Comparison of ENCODE assay signal across 19 cellular contexts in genomic region chr1:10250663-10251062, GRCh38. TPM values are rescaled to one million over a fixed set of nuclear protein-coding genes. Genes with fewer than 3 reads are reported as not detected.
DNase-seq lines count a peak whose midpoint lies in the region; ATAC-seq and TF ChIP-seq lines count a peak whose summit lies in the region.
"Had no signal": no experiment of that assay in that cellular context is flagged by ENCODE, and none has a peak within 500 bp of the region (broad histone marks: within the 10 kb centered on the region; RNA-seq: fewer than 3 reads in every experiment).

No MANE protein-coding gene starts in this region.

- no peak overlapping the region for H3K27ac ChIP-seq in thyroid gland
- H3K27ac ChIP-seq: SJCRH30, upper lobe of right lung had no signal

- no peak for TF ChIP-seq POLR2A in thyroid gland (IDR thresholded peaks at IDR 0.05)

- no peaks in the 10 kb centered on the region for H3K9me3 ChIP-seq in T-helper 17 cell (ENCODE audit: control insufficient read depth, low read length, poor library complexity, severe bottlenecking)
- H3K9me3 ChIP-seq in thyroid gland, result no peaks in the 10 kb centered on the region
- H3K9me3 ChIP-seq: SJCRH30, upper lobe of right lung had no signal

- peak; percentile 15 to 46 for DNase-seq in NCI-H526 (lab: John Stamatoyannopoulos, UW)
- no peak for DNase-seq in NCI-H526 treated with DMSO at 0.1 percent for 48 hours (lab: John Stamatoyannopoulos, UW)
- no peak for DNase-seq in T-helper 17 cell
- DNase-seq in glutamatergic neuron, result peak; percentile 20
- DNase-seq in thyroid gland, result peak; percentile 16 to 33
- DNase-seq in dermis blood vessel endothelial cell, result no peak
- no peak for DNase-seq in iPS-NIHi11 (ENCODE audit: low spot score)
- DNase-seq: 8988T; activated CD4-positive, alpha-beta T cell treated with anti-CD3 and anti-CD28 coated beads for 36 hours; activated T-cell treated with anti-CD3 and anti-CD28 coated beads, Interleukin-2, amount 50 U/mL, for 24 hours; CD8-positive, alpha-beta memory T cell; GOT3; NCI-H146; NCI-H226; T-helper 1 cell; upper lobe of right lung had no signal

- H3K36me3 ChIP-seq in thyroid gland, result no peaks in the 10 kb centered on the region
- H3K36me3 ChIP-seq: upper lobe of right lung had no signal

- H3K4me3 ChIP-seq in thyroid gland (replicated peaks in 1 of 3), result no peak overlapping the region
- H3K4me3 ChIP-seq: SJCRH30, upper lobe of right lung had no signal

- intact Hi-C loops in thyroid gland (cut with DNase I), result no loop called here

- ATAC-seq in T-helper 17 cell (no peak), HG02759 (IDR thresholded peaks at IDR 0.05; ENCODE audit: unreplicated experiment) (no peak)
- ATAC-seq: activated CD4-positive, alpha-beta T cell treated with anti-CD3 and anti-CD28 coated beads for 36 hours; Panc1; upper lobe of right lung had no signal

- peaks cover 12% of the 10 kb centered on the region for H3K4me1 Mint-ChIP-seq in T-helper 17 cell
- peaks cover 10% of the 10 kb centered on the region for H3K4me1 Mint-ChIP-seq in glutamatergic neuron (ENCODE audit: low read depth, unreplicated experiment)

- no peaks in the 10 kb centered on the region for H3K27me3 ChIP-seq in thyroid gland
- H3K27me3 ChIP-seq: SJCRH30, upper lobe of right lung had no signal

- H3K9me3 Mint-ChIP-seq in glutamatergic neuron (ENCODE audit: unreplicated experiment), result peaks cover 6% of the 10 kb centered on the region
- H3K9me3 Mint-ChIP-seq: activated T-cell treated with anti-CD3 and anti-CD28 coated beads, Interleukin-2, amount 50 U/mL, for 24 hours; CD8-positive, alpha-beta memory T cell had no signal

- H3K36me3 Mint-ChIP-seq in T-helper 17 cell (ENCODE audit: low read depth), result peaks cover 3% of the 10 kb centered on the region
- no peaks in the 10 kb centered on the region for H3K36me3 Mint-ChIP-seq in glutamatergic neuron (ENCODE audit: unreplicated experiment)

- H3K4me3 Mint-ChIP-seq in T-helper 17 cell (no peak overlapping the region), glutamatergic neuron (ENCODE audit: unreplicated experiment) (no peak overlapping the region)
- H3K4me3 Mint-ChIP-seq: activated CD4-positive, alpha-beta T cell treated with anti-CD3 and anti-CD28 coated beads for 36 hours; activated T-cell treated with anti-CD3 and anti-CD28 coated beads, Interleukin-2, amount 50 U/mL, for 24 hours; CD8-positive, alpha-beta memory T cell had no signal

- TF ChIP-seq CTCF in glutamatergic neuron (IDR thresholded peaks at IDR 0.05; ENCODE audit: partially characterized antibody, unreplicated experiment) (no peak), thyroid gland (IDR thresholded peaks at IDR 0.05) (no peak)

- H3K4me1 ChIP-seq in thyroid gland, result peaks cover 0 to 19% of the 10 kb centered on the region in 2 donors

- no peaks in the 10 kb centered on the region for H3K27me3 Mint-ChIP-seq in T-helper 17 cell
- H3K27me3 Mint-ChIP-seq in glutamatergic neuron (ENCODE audit: unreplicated experiment), result peaks cover 6% of the 10 kb centered on the region
- H3K27me3 Mint-ChIP-seq: activated CD4-positive, alpha-beta T cell treated with anti-CD3 and anti-CD28 coated beads for 36 hours; activated T-cell treated with anti-CD3 and anti-CD28 coated beads, Interleukin-2, amount 50 U/mL, for 24 hours; CD8-positive, alpha-beta memory T cell had no signal

- 70 to 77% methylated on average over 7 of the region's 7 CpGs for WGBS in thyroid gland, 2 donors

- H3K27ac Mint-ChIP-seq in T-helper 17 cell (peak overlapping the region; percentile 43), glutamatergic neuron (ENCODE audit: unreplicated experiment) (no peak overlapping the region)
- H3K27ac Mint-ChIP-seq: activated CD4-positive, alpha-beta T cell treated with anti-CD3 and anti-CD28 coated beads for 36 hours; CD8-positive, alpha-beta memory T cell had no signal

RNA-seq across cellular contexts. Expression of gene KIF1B, which starts 40.3 kb away (rescaled TPM):
- 10 to 100 TPM; 10.9 to 13.3 TPM for total RNA-seq in T-helper 17 cell
- total RNA-seq in glutamatergic neuron (ENCODE audit: unreplicated experiment), result 261 TPM
- 10 to 100 TPM; 51.7 to 70.5 (median 53.5) TPM for total RNA-seq in thyroid gland
- 39.5 and 71.1 TPM in 2 replicates for total RNA-seq in dermis blood vessel endothelial cell

Comparison
In these comparisons a context has a peak if more than half of its experiments do, and no peak if none do; other contexts are left out.
1. DNase-seq: peak in NCI-H526 (2 of 2), glutamatergic neuron (single experiment) and thyroid gland (2 of 2); none in NCI-H526 treated with DMSO at 0.1 percent for 48 hours (single experiment), T-helper 17 cell (0 of 3), dermis blood vessel endothelial cell (single experiment) and iPS-NIHi11 (single experiment).